Comparison of ENCODE assay signal across 15 cellular contexts in the genomic region with DNA sequence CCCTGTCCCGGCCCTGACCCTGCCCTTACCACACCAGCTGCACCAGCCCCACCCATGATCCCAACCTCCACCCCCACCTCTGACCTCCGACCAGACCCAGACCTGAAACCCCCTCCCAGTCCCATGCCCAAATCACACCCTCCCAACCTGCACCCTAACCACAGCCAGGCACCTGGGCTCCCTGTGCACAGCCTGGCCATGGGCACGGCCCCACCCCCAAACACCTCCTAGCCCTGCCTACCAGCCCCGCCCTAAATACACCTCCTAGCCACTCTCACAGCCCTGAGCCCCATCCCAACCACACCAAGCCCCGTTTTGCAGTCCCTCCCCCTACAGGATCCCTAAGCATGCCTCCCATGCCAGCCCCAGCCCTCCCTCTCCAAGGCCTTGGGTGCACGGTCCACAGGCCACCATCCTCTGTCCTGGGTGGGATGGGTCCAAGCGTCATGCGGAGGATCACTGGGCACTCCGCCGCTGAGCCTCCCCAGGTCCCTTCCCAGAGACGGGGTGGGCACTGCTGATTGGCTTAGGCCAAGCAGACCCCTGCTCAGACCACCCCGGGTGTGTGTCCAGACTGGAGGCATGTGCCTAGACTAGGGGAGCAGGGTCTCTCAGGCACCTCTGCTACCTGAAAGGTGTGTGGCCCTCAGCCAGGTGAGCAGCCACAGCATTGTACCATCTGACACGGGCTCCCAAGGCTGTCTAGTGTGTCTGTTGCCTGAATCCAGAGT.
"Had no signal": no experiment of that assay in that cellular context is flagged by ENCODE, and none has a peak within 500 bp of the region (broad histone marks: within the 10 kb centered on the region; RNA-seq: fewer than 3 reads in every experiment).

No MANE protein-coding gene starts in this region.

- H2AFZ ChIP-seq: hepatocyte had no signal

- H3K4me3 ChIP-seq: esophagus squamous epithelium, hepatocyte, prostate gland, thoracic aorta had no signal

- ATAC-seq: activated CD8-positive, alpha-beta T cell treated with anti-CD3 and anti-CD28 coated beads for 36 hours; activated T-helper 17 cell treated with anti-CD3 and anti-CD28 coated beads, Interleukin-2, amount 50 U/mL, for 72 hours had no signal

- DNase-seq: activated B cell treated with CpG ODN at 0.5 μM for 24 hours; activated CD4-positive, alpha-beta T cell treated with anti-CD3 and anti-CD28 coated beads for 4 hours; activated CD8-positive, alpha-beta T cell treated with anti-CD3 and anti-CD28 coated beads for 36 hours; activated naive CD4-positive, alpha-beta T cell; activated T-cell treated with anti-CD3 and anti-CD28 coated beads, Interleukin-2, amount 50 U/mL, for 1 hour; central memory CD4-positive, alpha-beta T cell; cortex of kidney; effector CD4-positive, alpha-beta T cell; esophagus squamous epithelium; right cardiac atrium; SW 1271 had no signal

- H3K9me3 ChIP-seq: prostate gland, thoracic aorta had no signal

- H3K4me2 ChIP-seq: hepatocyte had no signal

- H3K4me1 ChIP-seq: esophagus squamous epithelium, prostate gland had no signal

- H3K27ac ChIP-seq: esophagus squamous epithelium, hepatocyte, prostate gland, thoracic aorta had no signal

- H3K36me3 ChIP-seq: esophagus squamous epithelium, prostate gland, thoracic aorta had no signal

- H3K79me2 ChIP-seq: hepatocyte had no signal
